In genomic region chr2:195779491-195779890, GRCh38 we compare ENCODE assay signal across 2 cellular contexts.
TF ChIP-seq lines count a peak whose summit lies in the region.

No MANE protein-coding gene starts in this region.

TF ChIP-seq in A549, 52 proteins besides CTCF, POLR2A, EP300 and RAD21:
- TF ChIP-seq NFE2L2 (conservative IDR thresholded peaks at IDR 0.05; ENCODE audit: low read length) (no peak), PHF8 (IDR thresholded peaks at IDR 0.05; ENCODE audit: borderline replicate concordance, low read depth) (no peak), ELK1 (IDR thresholded peaks at IDR 0.05; ENCODE audit: low read depth, low read length) (no peak), HDAC2 (IDR thresholded peaks at IDR 0.05) (no peak), HOXB13 (CRISPR knock-in tag; IDR thresholded peaks at IDR 0.05; ENCODE audit: low read depth) (no peak), MAZ (IDR thresholded peaks at IDR 0.05; ENCODE audit: borderline replicate concordance, low read depth, low read length) (no peak), KDM5A (IDR thresholded peaks at IDR 0.05) (no peak), HES2 (IDR thresholded peaks at IDR 0.05) (no peak), CHD2 (IDR thresholded peaks at IDR 0.05; ENCODE audit: low read length, partially characterized antibody) (no peak), ZC3H11A (IDR thresholded peaks at IDR 0.05) (no peak), EHF (CRISPR knock-in tag; IDR thresholded peaks at IDR 0.05) (no peak), ATOH8 (CRISPR knock-in tag; IDR thresholded peaks at IDR 0.05; ENCODE audit: low read depth) (no peak)

TF ChIP-seq in GM23338, 12 proteins besides CTCF, POLR2A, EP300 and RAD21 (continued from another document):
- TF ChIP-seq ZNF331 (CRISPR knock-in tag; IDR thresholded peaks at IDR 0.05; ENCODE audit: low read depth) = no peak
- no peak for TF ChIP-seq NANOG (IDR thresholded peaks at IDR 0.05; ENCODE audit: borderline replicate concordance)
- TF ChIP-seq STAT1 (IDR thresholded peaks at IDR 0.05; ENCODE audit: unreplicated experiment) = no peak
- no peak for TF ChIP-seq EZH2 (IDR thresholded peaks at IDR 0.05; ENCODE audit: low read depth, unreplicated experiment)
- no peak for TF ChIP-seq CREB1 (CRISPR knock-in tag; IDR thresholded peaks at IDR 0.05; ENCODE audit: low read depth)
- no peak for TF ChIP-seq ETS1 (IDR thresholded peaks at IDR 0.05)
- no peak for TF ChIP-seq EZH2phosphoT487 (IDR thresholded peaks at IDR 0.05; ENCODE audit: unreplicated experiment)
- TF ChIP-seq REST (IDR thresholded peaks at IDR 0.05; ENCODE audit: unreplicated experiment) = no peak
- TF ChIP-seq ZNF462 (CRISPR knock-in tag; IDR thresholded peaks at IDR 0.05) = no peak
- TF ChIP-seq JUNB (IDR thresholded peaks at IDR 0.05; ENCODE audit: unreplicated experiment) = no peak
- no peak for TF ChIP-seq ZNF114 (CRISPR knock-in tag; IDR thresholded peaks at IDR 0.05)
TF ChIP-seq in GM23338: peak in this region for 0.
